In genomic region chr4:40185830-40186664, GRCh38 we compare ENCODE assay signal across 11 cellular contexts. TPM values are rescaled to one million over a fixed set of nuclear protein-coding genes. Genes with fewer than 3 reads are reported as not detected.
A peak's percentile ranks its signal among the peaks of the same experiment; 100 is the strongest.
DNase-seq lines count a peak whose midpoint lies in the region; ATAC-seq and TF ChIP-seq lines count a peak whose summit lies in the region.
"Had no signal": no experiment of that assay in that cellular context is flagged by ENCODE, and none has a peak within 500 bp of the region (broad histone marks: within the 10 kb centered on the region; RNA-seq: fewer than 3 reads in every experiment).

No MANE protein-coding gene starts in this region.

- CTCF ChIA-PET in activated naive CD4-positive, alpha-beta T cell treated with anti-CD3 and anti-CD28 coated beads for 36 hours (lab: Charles Lee) = interaction anchor here (0.6 to 2.8 kb wide), 7 partner anchors 19 to 139 kb away, joined by 3 to 8 read pairs (median 4); no protein-coding TSS in a partner anchor
- CTCF ChIA-PET in activated B cell treated with CpG ODN at 0.5 μM for 24 hours (lab: Charles Lee) = interaction anchor here (0.6 to 3.5 kb wide), 8 partner anchors 10 to 139 kb away, joined by 3 to 25 read pairs (median 4); partner anchors contain the start of genes N4BP2 and RHOH

- ATAC-seq in HG02885 (IDR thresholded peaks at IDR 0.05; ENCODE audit: poor library complexity, unreplicated experiment) = peak; percentile 53
- ATAC-seq in activated B cell treated with CpG ODN at 0.5 μM for 24 hours (ENCODE audit: low read depth) = peak; percentile 78
- no peak for ATAC-seq in heart right ventricle
- ATAC-seq: CD8-positive, alpha-beta T cell had no signal

- H3K4me1 ChIP-seq in thyroid gland (peaks cover 5 to 11% of the 10 kb centered on the region in 2 donors), heart right ventricle (peaks cover 0 to 20% (median 0%) of the 10 kb centered on the region in 9 donors)

- H3K9me3 ChIP-seq in thyroid gland (no peaks in the 10 kb centered on the region), heart right ventricle (no peaks in the 10 kb centered on the region)

- intact Hi-C loops in activated naive CD4-positive, alpha-beta T cell treated with anti-CD3 and anti-CD28 coated beads for 36 hours (cut with micrococcal nuclease) = no loop called here
- intact Hi-C loops in activated B cell treated with CpG ODN at 0.5 μM for 24 hours (cut with micrococcal nuclease) (loop anchor here (1.0 to 2.0 kb wide), 3 partner anchors 10 to 119 kb away; no protein-coding TSS in a partner anchor), thyroid gland (cut with DNase I) (no loop called here), heart right ventricle (cut with DNase I) (no loop called here)

- H3K27ac ChIP-seq in thyroid gland (peak overlapping the region in 2 of 3 donors; percentile 72 to 74), heart right ventricle (no peak overlapping the region)

- H3K9me3 Mint-ChIP-seq in activated naive CD4-positive, alpha-beta T cell treated with anti-CD3 and anti-CD28 coated beads for 36 hours = no peaks in the 10 kb centered on the region
- H3K9me3 Mint-ChIP-seq in activated B cell treated with CpG ODN at 0.5 μM for 24 hours = no peaks in the 10 kb centered on the region
- H3K9me3 Mint-ChIP-seq: CD8-positive, alpha-beta T cell had no signal

- H3K27ac Mint-ChIP-seq in activated naive CD4-positive, alpha-beta T cell treated with anti-CD3 and anti-CD28 coated beads for 36 hours = peak overlapping the region; percentile 18
- H3K27ac Mint-ChIP-seq in activated B cell treated with CpG ODN at 0.5 μM for 24 hours = peak overlapping the region; percentile 91
- H3K27ac Mint-ChIP-seq: CD8-positive, alpha-beta T cell had no signal

- no peak overlapping the region for H3K4me3 ChIP-seq in thyroid gland (replicated peaks in 1 of 3)
- no peak overlapping the region for H3K4me3 ChIP-seq in heart right ventricle

- no peak for DNase-seq in activated naive CD4-positive, alpha-beta T cell treated with anti-CD3 and anti-CD28 coated beads for 36 hours
- no peak for DNase-seq in activated naive CD4-positive, alpha-beta T cell treated with anti-CD3 and anti-CD28 coated beads, Interleukin-2, amount 50 U/mL, for 16 hours
- DNase-seq in activated B cell treated with CpG ODN at 0.5 μM for 24 hours (no peak), thyroid gland (no peak), heart right ventricle (no peak), dedifferentiated amniotic fluid mesenchymal stem cell (ENCODE audit: extremely low spot score) (no peak), NCI-H1092 treated with DMSO at 0.1 percent for 48 hours (lab: John Stamatoyannopoulos, UW) (no peak)
- DNase-seq: CD8-positive, alpha-beta T cell; retina had no signal

- WGBS in thyroid gland, 2 donors = 60 to 63% methylated on average over 5 of the region's 5 CpGs
- WGBS in heart right ventricle, 2 donors = 80 to 88% methylated on average over 5 of the region's 5 CpGs

- TF ChIP-seq CTCF in activated B cell treated with CpG ODN at 0.5 μM for 24 hours (IDR thresholded peaks at IDR 0.05) (no peak), thyroid gland (IDR thresholded peaks at IDR 0.05) (no peak), heart right ventricle (IDR thresholded peaks at IDR 0.05) (no peak)

- H3K27me3 ChIP-seq in thyroid gland (no peaks in the 10 kb centered on the region), heart right ventricle (peaks cover 0 to 5% (median 0%) of the 10 kb centered on the region in 7 donors)

- H3K36me3 ChIP-seq in thyroid gland (no peaks in the 10 kb centered on the region), heart right ventricle (no peaks in the 10 kb centered on the region)

- no peaks in the 10 kb centered on the region for H3K27me3 Mint-ChIP-seq in activated naive CD4-positive, alpha-beta T cell treated with anti-CD3 and anti-CD28 coated beads for 36 hours (ENCODE audit: low read depth)
- no peaks in the 10 kb centered on the region for H3K27me3 Mint-ChIP-seq in activated B cell treated with CpG ODN at 0.5 μM for 24 hours

- peaks cover 78% of the 10 kb centered on the region for H3K4me1 Mint-ChIP-seq in activated naive CD4-positive, alpha-beta T cell treated with anti-CD3 and anti-CD28 coated beads for 36 hours (ENCODE audit: low read depth)
- H3K4me1 Mint-ChIP-seq in activated B cell treated with CpG ODN at 0.5 μM for 24 hours = peaks cover 88% of the 10 kb centered on the region

- no peaks in the 10 kb centered on the region for H3K36me3 Mint-ChIP-seq in activated naive CD4-positive, alpha-beta T cell treated with anti-CD3 and anti-CD28 coated beads for 36 hours (ENCODE audit: low read depth)
- no peaks in the 10 kb centered on the region for H3K36me3 Mint-ChIP-seq in activated B cell treated with CpG ODN at 0.5 μM for 24 hours (ENCODE audit: low read depth)
- H3K36me3 Mint-ChIP-seq: CD8-positive, alpha-beta T cell had no signal

- H3K4me3 Mint-ChIP-seq in activated naive CD4-positive, alpha-beta T cell treated with anti-CD3 and anti-CD28 coated beads for 36 hours = no peak overlapping the region
- peak overlapping the region; percentile 80 for H3K4me3 Mint-ChIP-seq in activated B cell treated with CpG ODN at 0.5 μM for 24 hours
- H3K4me3 Mint-ChIP-seq: CD8-positive, alpha-beta T cell had no signal

- POLR2A ChIA-PET in activated B cell treated with CpG ODN at 0.5 μM for 24 hours (lab: Charles Lee) = interaction anchor here (0.6 to 11.7 kb wide), 20 partner anchors 9 to 375 kb away, joined by 3 to 457 read pairs (median 6); partner anchors contain the start of genes N4BP2 and RHOH

- no peak for TF ChIP-seq POLR2A in thyroid gland (IDR thresholded peaks at IDR 0.05)

RNA-seq across cellular contexts. Expression of gene RHOH, which starts 10.8 kb away (rescaled TPM):
- total RNA-seq in activated naive CD4-positive, alpha-beta T cell treated with anti-CD3 and anti-CD28 coated beads for 36 hours = 10 to 100 TPM; 87.5 to 92.7 TPM
- total RNA-seq in activated B cell treated with CpG ODN at 0.5 μM for 24 hours (174 and 183 TPM in 2 replicates), thyroid gland (1 to 10 TPM in 3 of 4 donors, under 1 TPM in 1; 0.67 to 2.7 (median 1.4) TPM), heart right ventricle (1 to 10 TPM in 1 of 10 donors, under 1 TPM in 7, not detected in 2; 0.11 to 7.2 (median 0.44) TPM)
- polyA plus RNA-seq in heart right ventricle = under 1 TPM; 0.15 to 0.20 TPM
- total RNA-seq: fibroblast of lung had no signal
- polyA plus RNA-seq: fibroblast of lung had no signal

Comparison
In these comparisons a context has a peak if more than half of its experiments do, and no peak if none do; other contexts are left out.
1. ATAC-seq: peak in HG02885 (single experiment) and activated B cell treated with CpG ODN at 0.5 μM for 24 hours (single experiment); none in heart right ventricle (0 of 8).
2. H3K27ac ChIP-seq: peak in thyroid gland (2 of 3); none in heart right ventricle (0 of 10).
3. RNA of gene RHOH, which starts 10.8 kb away (total RNA-seq): 174 to 183 TPM in activated B cell treated with CpG ODN at 0.5 μM for 24 hours and 87.5 to 92.7 TPM in activated naive CD4-positive, alpha-beta T cell treated with anti-CD3 and anti-CD28 coated beads for 36 hours; 0.67 to 2.7 TPM in thyroid gland and 0.11 to 7.2 TPM in heart right ventricle; every median in the first group is over 10 times any median in the second.